Comparison of ENCODE assay signal across 11 cellular contexts in genomic region chr5:169923988-169924387, GRCh38. TPM values are rescaled to one million over a fixed set of nuclear protein-coding genes. Genes with fewer than 3 reads are reported as not detected.
DNase-seq lines count a peak whose midpoint lies in the region; ATAC-seq lines count a peak whose summit lies in the region.
"Had no signal": no experiment of that assay in that cellular context is flagged by ENCODE, and none has a peak within 500 bp of the region (broad histone marks: within the 10 kb centered on the region; RNA-seq: fewer than 3 reads in every experiment).

No MANE protein-coding gene starts in this region.

- H3K36me3 ChIP-seq in BLaER1 = peaks cover 7% of the 10 kb centered on the region; the same call in 1 of the 2 replicates

- H3K27ac ChIP-seq in BLaER1 = no peak overlapping the region

- no peak overlapping the region for H3K4me3 ChIP-seq in BLaER1

- H4K20me1 ChIP-seq in BLaER1 = no peaks in the 10 kb centered on the region

- DNase-seq in NCI-H69 (lab: John Stamatoyannopoulos, UW) (peak; percentile 87), occipital lobe (lab: John Stamatoyannopoulos, UW) (no peak), dedifferentiated amniotic fluid mesenchymal stem cell (ENCODE audit: extremely low spot score) (no peak), NCI-H774 (lab: John Stamatoyannopoulos, UW) (no peak)
- no peak for DNase-seq in stimulated activated CD8-positive, alpha-beta memory T cell treated with anti-CD3 and anti-CD28 coated beads, Interleukin-4, amount 100 ng/mL, for 48 hours
- DNase-seq: NCI-H1048, NCI-H748 treated with DMSO at 0.1 percent for 48 hours had no signal

- H3K9ac ChIP-seq in BLaER1 = no peak overlapping the region

- H3K4me1 ChIP-seq in BLaER1 = peaks cover 10% of the 10 kb centered on the region

- H3K4me2 ChIP-seq in BLaER1 = peak overlapping the region; percentile 31

- ATAC-seq in GM18520 (IDR thresholded peaks at IDR 0.05; ENCODE audit: unreplicated experiment) (peak; percentile 77), HG02678 (IDR thresholded peaks at IDR 0.05; ENCODE audit: unreplicated experiment) (peak; percentile 66)

- H3K27me3 ChIP-seq in BLaER1 = no peaks in the 10 kb centered on the region

- no peaks in the 10 kb centered on the region for H3K9me3 ChIP-seq in BLaER1

RNA-seq across cellular contexts. Expression of gene INSYN2B, which starts 56.3 kb away (rescaled TPM):
- 1.4 TPM for total RNA-seq in occipital lobe
- total RNA-seq: SK-MEL-5 had no signal
